23 cellular contexts compared by ENCODE assay signal in the genomic region with DNA sequence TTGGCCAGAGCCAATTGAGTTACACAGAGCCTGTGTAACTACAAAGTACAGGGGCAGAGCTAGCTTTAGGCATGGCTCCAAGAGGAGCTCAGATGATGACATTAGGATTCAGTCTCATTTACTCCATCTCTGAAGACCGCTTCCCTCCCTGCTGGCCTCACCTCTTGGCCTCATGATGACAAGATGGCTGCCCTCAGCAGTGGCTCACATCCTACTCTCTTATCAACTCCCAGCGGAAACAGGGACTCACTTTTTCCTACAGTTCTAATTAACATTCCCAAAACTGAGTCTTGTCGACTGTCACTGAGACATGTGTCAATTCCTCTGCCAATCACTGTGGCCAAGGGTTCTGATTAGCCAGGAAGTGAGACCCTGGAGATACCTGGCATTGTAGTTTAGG. TPM values are rescaled to one million over a fixed set of nuclear protein-coding genes. Genes with fewer than 3 reads are reported as not detected.
DNase-seq lines count a peak whose midpoint lies in the region; ATAC-seq, FAIRE-seq and TF ChIP-seq lines count a peak whose summit lies in the region.
"Had no signal": no experiment of that assay in that cellular context is flagged by ENCODE, and none has a peak within 500 bp of the region (broad histone marks: within the 10 kb centered on the region; RNA-seq: fewer than 3 reads in every experiment).

No MANE protein-coding gene starts in this region.

- H3K79me1 ChIP-seq in H1 (ENCODE audit: low read depth, low read length): no peaks in the 10 kb centered on the region

- CTCF ChIA-PET in HEK293 (lab: Yijun Ruan, JAX): interaction anchor here (1.0 to 2.2 kb wide), 4 partner anchors 15 to 79 kb away, joined by 3 to 7 read pairs (median 4); no protein-coding TSS in a partner anchor
- CTCF ChIA-PET in H1 (lab: Charles Lee; ENCODE audit: partially characterized antibody): interaction anchor here (1.2 to 13.3 kb wide), 5 partner anchors 12 to 95 kb away, joined by 4 to 123 read pairs (median 9); no protein-coding TSS in a partner anchor

- whole genome bisulfite sequencing in H1 (ENCODE audit: extremely low coverage in 1 of 2, insufficient coverage in 1 of 2, insufficient read length in 1 of 2, insufficient replicate concordance in 2 of 2, low coverage in 1 of 2, low lambda C conversion rate in 2 of 2, missing lambda C conversion rate in 1 of 2), 2 experiments: 96% methylated on average over 3 of the region's 3 CpGs; no CpG with 5 or more reads in 1 of the 2 experiments

- no peak for ATAC-seq in HG03175 (IDR thresholded peaks at IDR 0.05; ENCODE audit: unreplicated experiment)
- ATAC-seq: HepG2 had no signal

- no peaks in the 10 kb centered on the region for H3K9me3 ChIP-seq in HEK293 (ENCODE audit: control insufficient read depth, insufficient read depth, low read depth, low read length)
- no peaks in the 10 kb centered on the region for H3K9me3 ChIP-seq in H1 (ENCODE audit: insufficient read depth in 2 of 2, low read depth in 1 of 2, low read length in 1 of 2)
- H3K9me3 ChIP-seq: BE2C, Caco-2 had no signal

- no peak overlapping the region for H3K23ac ChIP-seq in H1 (ENCODE audit: insufficient read length)

- no peak overlapping the region for H3K56ac ChIP-seq in H1 (replicated peaks; ENCODE audit: insufficient read length, low read depth, low read length)

- H3K18ac ChIP-seq in H1 (ENCODE audit: extremely low read depth, low read length): no peak overlapping the region; the same call in 1 of the 2 replicates

- DNase-seq in H1 (ENCODE audit: low read depth in 1 of 2, low spot score in 2 of 2) (no peak), NCI-H2081 treated with DMSO at 0.1 percent for 48 hours (lab: John Stamatoyannopoulos, UW) (no peak), chondrocyte (ENCODE audit: low spot score) (no peak), anterior cingulate cortex (lab: John Stamatoyannopoulos, UW) (no peak)
- DNase-seq: BE2C; C1 segment of cervical spinal cord; Caco-2; CD4-positive, alpha-beta T cell; GM23248; HCEC 1CT; HFFc6 had no signal

- TF ChIP-seq POLR2A in H1 (IDR thresholded peaks at IDR 0.05; ENCODE audit: control extremely low read depth in 1 of 2, low read depth in 2 of 2, low read length in 2 of 2): no peak

- POLR2A ChIA-PET in HEK293 (lab: Yijun Ruan, JAX): no interaction called here
- POLR2A ChIA-PET in H1 (lab: Charles Lee; ENCODE audit: partially characterized antibody): no interaction called here

- H3K4me1 Mint-ChIP-seq in nephron: no peaks in the 10 kb centered on the region
- peaks cover 7% of the 10 kb centered on the region for H3K4me1 Mint-ChIP-seq in chondrocyte (ENCODE audit: low read depth)
- H3K4me1 Mint-ChIP-seq: IgD-negative memory B cell had no signal

- no peak overlapping the region for H3K4me2 ChIP-seq in H1 (ENCODE audit: insufficient read depth in 1 of 2, low read depth in 2 of 2, low read length in 2 of 2)

- FAIRE-seq in H1 (lab: Jason Lieb, UNC): no peak
- FAIRE-seq: A204.1, D721Med, G401.6, GM12891, GM19239, H54, HepG2 had no signal

- no peak for TF ChIP-seq CTCF in HEK293 (tag by site-specific recombination; IDR thresholded peaks at IDR 0.05)
- no peak for TF ChIP-seq CTCF in H1 (IDR thresholded peaks at IDR 0.05; ENCODE audit: control extremely low read depth in 1 of 3, insufficient read depth in 1 of 3, low read depth in 1 of 3, low read length in 3 of 3)
- no peak for TF ChIP-seq CTCF in nephron (IDR thresholded peaks at IDR 0.05; ENCODE audit: unreplicated experiment in 3 of 3)
- TF ChIP-seq CTCF in chondrocyte (IDR thresholded peaks at IDR 0.05): no peak

- H3K4me3 ChIP-seq in HEK293 (ENCODE audit: low read depth, low read length) (no peak overlapping the region), H1 (ENCODE audit: extremely low read depth in 1 of 4, insufficient read depth in 2 of 4, low read depth in 3 of 4, low read length in 4 of 4) (no peak overlapping the region)
- H3K4me3 ChIP-seq: GM23248 had no signal

- no peak overlapping the region for H2AFZ ChIP-seq in H1 (ENCODE audit: low read length)
- H2AFZ ChIP-seq: GM23248 had no signal

- H3K27me3 ChIP-seq in H1 (replicated peaks in 1 of 4; ENCODE audit: control insufficient read depth in 3 of 4, extremely low read depth in 1 of 4, insufficient read depth in 3 of 4, low read length in 3 of 4): peaks cover 0 to 6% (median 5%) of the 10 kb centered on the region in 4 experiments; a peak in 4 of 7 replicates
- H3K27me3 ChIP-seq: BE2C had no signal

- peaks cover 0 to 4% of the 10 kb centered on the region in 2 experiments for H4K20me1 ChIP-seq in H1 (replicated peaks in 1 of 2; ENCODE audit: control insufficient read depth in 1 of 2, insufficient read depth in 2 of 2, low read length in 2 of 2)

- H3K36me3 Mint-ChIP-seq in nephron (ENCODE audit: low read depth) (no peaks in the 10 kb centered on the region), chondrocyte (ENCODE audit: low read depth) (no peaks in the 10 kb centered on the region)
- H3K36me3 Mint-ChIP-seq: IgD-negative memory B cell had no signal

- H3K14ac ChIP-seq in H1 (ENCODE audit: insufficient read length): no peak overlapping the region

- no peak overlapping the region for H2BK15ac ChIP-seq in H1 (ENCODE audit: low read length)

- H3K27ac ChIP-seq in HEK293 (ENCODE audit: extremely low read depth, low read depth, low read length): no peak overlapping the region
- no peak overlapping the region for H3K27ac ChIP-seq in H1 (ENCODE audit: low read depth, low read length)
- H3K27ac ChIP-seq: GM23248 had no signal

- H3K27ac Mint-ChIP-seq in nephron: peak overlapping the region in 2 of 3 experiments; percentile 83 to 87
- H3K27ac Mint-ChIP-seq in chondrocyte (ENCODE audit: unreplicated experiment): no peak overlapping the region
- H3K27ac Mint-ChIP-seq: CD4-positive, alpha-beta T cell; HFFc6; IgD-negative memory B cell had no signal

- no peak overlapping the region for H2BK20ac ChIP-seq in H1 (ENCODE audit: low read length)

- no peak overlapping the region for H4K8ac ChIP-seq in H1 (ENCODE audit: extremely low read depth, insufficient read depth, low read length)

- H3K23me2 ChIP-seq in H1 (ENCODE audit: low read depth, low read length): peaks cover 14% of the 10 kb centered on the region

- no peak overlapping the region for H4K5ac ChIP-seq in H1 (ENCODE audit: insufficient read length, low read depth, low read length)

- no peak overlapping the region for H2AK5ac ChIP-seq in H1 (ENCODE audit: low read depth, low read length)

- no peak overlapping the region for H2BK12ac ChIP-seq in H1 (ENCODE audit: low read depth, low read length)

- H3K4me1 ChIP-seq in HEK293 (ENCODE audit: control insufficient read depth, insufficient read depth, low read length) (no peaks in the 10 kb centered on the region), H1 (replicated peaks in 1 of 4; ENCODE audit: control insufficient read depth in 3 of 4, insufficient read depth in 4 of 4, low read length in 3 of 4) (peaks cover 2 to 6% (median 4%) of the 10 kb centered on the region in 4 experiments; a peak in 6 of 7 replicates)
- H3K4me1 ChIP-seq: BE2C, Caco-2 had no signal

- no peak overlapping the region for H3K4ac ChIP-seq in H1 (replicated peaks; ENCODE audit: insufficient read length, low read depth, low read length)

- H3K36me3 ChIP-seq in HEK293 (ENCODE audit: control insufficient read depth in 2 of 2, insufficient read depth in 1 of 2, low read length in 2 of 2) (no peaks in the 10 kb centered on the region), H1 (ENCODE audit: control insufficient read depth in 2 of 4, insufficient read depth in 4 of 4, low read length in 3 of 4) (no peaks in the 10 kb centered on the region)
- H3K36me3 ChIP-seq: BE2C had no signal

- H3K27me3 Mint-ChIP-seq in nephron (ENCODE audit: low read depth): peaks cover 6% of the 10 kb centered on the region
- H3K27me3 Mint-ChIP-seq in chondrocyte (ENCODE audit: low read depth): no peaks in the 10 kb centered on the region
- H3K27me3 Mint-ChIP-seq: CD4-positive, alpha-beta T cell; IgD-negative memory B cell had no signal

- H3K4me3 Mint-ChIP-seq in nephron (no peak overlapping the region), chondrocyte (ENCODE audit: unreplicated experiment) (no peak overlapping the region)
- H3K4me3 Mint-ChIP-seq: HFFc6 had no signal

- no peak overlapping the region for H3K9ac ChIP-seq in H1 (replicated peaks in 1 of 4; ENCODE audit: extremely low read depth in 1 of 4, low read depth in 3 of 4, low read length in 3 of 4)
- H3K9ac ChIP-seq: GM23248 had no signal

- no peaks in the 10 kb centered on the region for H3K79me2 ChIP-seq in H1 (ENCODE audit: control insufficient read depth in 1 of 2, insufficient read depth in 2 of 2, low read length in 2 of 2)

- H4K91ac ChIP-seq in H1 (replicated peaks; ENCODE audit: insufficient read length, low read length): no peak overlapping the region

- TF ChIP-seq RAD21 in Ishikawa (IDR thresholded peaks at IDR 0.05; ENCODE audit: low read depth): no peak
- TF ChIP-seq RAD21 in H1 (IDR thresholded peaks at IDR 0.05 in 1 of 2, conservative IDR thresholded peaks at IDR 0.05 in 1 of 2; ENCODE audit: low read depth in 2 of 2, low read length in 2 of 2): no peak

- H3K9me3 Mint-ChIP-seq in nephron (no peaks in the 10 kb centered on the region), chondrocyte (ENCODE audit: low read depth) (no peaks in the 10 kb centered on the region)
- H3K9me3 Mint-ChIP-seq: CD4-positive, alpha-beta T cell; HFFc6; IgD-negative memory B cell had no signal

- no peak overlapping the region for H2BK120ac ChIP-seq in H1 (replicated peaks; ENCODE audit: low read depth, low read length)

- no peak for TF ChIP-seq EP300 in Ishikawa (IDR thresholded peaks at IDR 0.05; ENCODE audit: borderline replicate concordance)
- TF ChIP-seq EP300 in H1 (IDR thresholded peaks at IDR 0.05; ENCODE audit: borderline replicate concordance in 1 of 2, low read depth in 2 of 2, low read length in 2 of 2): no peak

- no peak overlapping the region; the same call in 1 of the 2 replicates for H2BK5ac ChIP-seq in H1 (ENCODE audit: low read depth, low read length)

TF ChIP-seq in Ishikawa, 13 proteins besides CTCF, POLR2A, EP300 and RAD21 (continues in another document):
- TF ChIP-seq TEAD4 (IDR thresholded peaks at IDR 0.05): no peak
- 0 out of 2 replicates have a peak, but pooled peaks have one; percentile 33 for TF ChIP-seq YY1 (IDR thresholded peaks at IDR 0.05; ENCODE audit: low read depth)

TF ChIP-seq in H1, 55 proteins besides CTCF, POLR2A, EP300 and RAD21:
- TF ChIP-seq YY1 (IDR thresholded peaks at IDR 0.05; ENCODE audit: low read depth, low read length) (0 out of 2 replicates have a peak, but pooled peaks have one; percentile 49), GTF2F1 (IDR thresholded peaks at IDR 0.05; ENCODE audit: borderline replicate concordance, low read depth, low read length) (no peak)

RNA-seq across cellular contexts. Expression of gene ECE1, which starts 59.4 kb away (rescaled TPM):
- 36.8 and 37.1 TPM in 2 replicates for total RNA-seq in H1 (2021; fragmentation: NEBNext Ultra II Directional; extraction: Animal tissue kit (Norgen Biotek cat#: 25700))
- 21.4 and 26.7 TPM in 2 replicates for polyA plus RNA-seq in H1 (2011; rRNA removed)
- polyA plus RNA-seq in H1 (2011; cell fraction: cytosol; rRNA removed): 15.9 TPM
- 24.2 TPM for polyA plus RNA-seq in H1 (2011; cell fraction: nucleus; rRNA removed)
- polyA plus RNA-seq in H1 (2012, experiment 1 of 2): 23.4 to 31.1 TPM (median 26.4 TPM) in 4 replicates
- polyA plus RNA-seq in H1 (2012, experiment 2 of 2): 17.3 TPM
- 44.8 TPM for polyA plus RNA-seq in H1 (2013, experiment 1 of 2)
- 44.6 TPM for polyA plus RNA-seq in H1 (2013, experiment 2 of 2)
- 23.9 and 27.9 TPM in 2 replicates for polyA minus RNA-seq in H1 (2011; rRNA and poly(A)+ RNA removed)
- 13.4 TPM for polyA minus RNA-seq in H1 (2011; cell fraction: cytosol; rRNA and poly(A)+ RNA removed)
- 12.3 TPM for polyA minus RNA-seq in H1 (2011; cell fraction: nucleus; rRNA and poly(A)+ RNA removed)
- total RNA-seq in chondrocyte: 83.7 to 99.2 TPM (median 98.5 TPM) in 3 replicates

Comparison
In these comparisons a context has a peak if more than half of its experiments do, and no peak if none do; other contexts are left out.
1. Of the 6 proteins assayed by ChIP-seq in both HEK293 and H1: peak only in HEK293: none; only in H1: YY1; in both: none; in neither: 5.